In genomic region chr3:152382312-152383135, GRCh38 we compare ENCODE assay signal across 9 cellular contexts.
DNase-seq lines count a peak whose midpoint lies in the region; ATAC-seq and TF ChIP-seq lines count a peak whose summit lies in the region.
"Had no signal": no experiment of that assay in that cellular context is flagged by ENCODE, and none has a peak within 500 bp of the region (broad histone marks: within the 10 kb centered on the region; RNA-seq: fewer than 3 reads in every experiment).

No MANE protein-coding gene starts in this region.

- ATAC-seq in HG02678 (IDR thresholded peaks at IDR 0.05; ENCODE audit: unreplicated experiment): no peak

- H3K27me3 ChIP-seq in sigmoid colon: no peaks in the 10 kb centered on the region

- 56 to 61% methylated on average over 9 of the region's 9 CpGs for WGBS in sigmoid colon, 2 donors

- no peak for TF ChIP-seq CTCF in GM12865 (IDR thresholded peaks at IDR 0.05; ENCODE audit: insufficient read depth, low read depth, low read length, missing control alignments)
- no peak for TF ChIP-seq CTCF in fibroblast of the aortic adventitia (IDR thresholded peaks at IDR 0.05; ENCODE audit: insufficient read depth, low read length)
- TF ChIP-seq CTCF in sigmoid colon (IDR thresholded peaks at IDR 0.05): no peak

- TF ChIP-seq EP300 in sigmoid colon (IDR thresholded peaks at IDR 0.05): no peak

- DNase-seq in GM12865 (ENCODE audit: low read depth) (peak; percentile 32), SK-MEL-5 (ENCODE audit: low read depth, low spot score) (peak; percentile 24), fibroblast of the aortic adventitia (ENCODE audit: low read depth) (peak; percentile 49), sigmoid colon (no peak), NCI-H146 (lab: John Stamatoyannopoulos, UW) (no peak), NCI-H1694 (lab: John Stamatoyannopoulos, UW) (no peak), activated gamma-delta T cell (lab: John Stamatoyannopoulos, UW) (no peak)
- DNase-seq: NCI-H187 had no signal

- H3K4me3 ChIP-seq in GM12865 (ENCODE audit: low read depth, low read length) (peak overlapping the region; percentile 70), fibroblast of the aortic adventitia (ENCODE audit: low read depth, low read length) (peak overlapping the region; percentile 44), sigmoid colon (peak overlapping the region; percentile 8 to 36 (median 21))

- H3K27ac ChIP-seq in sigmoid colon: peak overlapping the region; percentile 73 to 79 (median 77)

- in situ Hi-C loops in SK-MEL-5 (cut with HindIII; ENCODE audit: low pct_unique_long_range_greater_than_20kb, low sequenced_read_pairs): no loop called here

- no peaks in the 10 kb centered on the region for H3K9me3 ChIP-seq in sigmoid colon

- intact Hi-C loops in sigmoid colon (cut with DNase I): loop anchor here (5.0 kb wide), 1 partner anchor 75 kb away; no protein-coding TSS in a partner anchor

- H3K36me3 ChIP-seq in sigmoid colon: peaks cover 0 to 11% (median 0%) of the 10 kb centered on the region in 4 donors

- peaks cover 0 to 89% (median 77%) of the 10 kb centered on the region in 4 donors for H3K4me1 ChIP-seq in sigmoid colon

- no peak for TF ChIP-seq POLR2A in sigmoid colon (IDR thresholded peaks at IDR 0.05)

Comparison
In these comparisons a context has a peak if more than half of its experiments do, and no peak if none do; other contexts are left out.
1. DNase-seq: peak in GM12865 (single experiment), SK-MEL-5 (single experiment) and fibroblast of the aortic adventitia (single experiment); none in sigmoid colon (single experiment), NCI-H146 (single experiment), NCI-H1694 (single experiment) and activated gamma-delta T cell (single experiment).
2. Peak in every context shown above with its lines, with median percentiles within 50 percentile points of each other: H3K4me3 ChIP-seq.